ENCODE assay signal across 8 cellular contexts in the genomic region with DNA sequence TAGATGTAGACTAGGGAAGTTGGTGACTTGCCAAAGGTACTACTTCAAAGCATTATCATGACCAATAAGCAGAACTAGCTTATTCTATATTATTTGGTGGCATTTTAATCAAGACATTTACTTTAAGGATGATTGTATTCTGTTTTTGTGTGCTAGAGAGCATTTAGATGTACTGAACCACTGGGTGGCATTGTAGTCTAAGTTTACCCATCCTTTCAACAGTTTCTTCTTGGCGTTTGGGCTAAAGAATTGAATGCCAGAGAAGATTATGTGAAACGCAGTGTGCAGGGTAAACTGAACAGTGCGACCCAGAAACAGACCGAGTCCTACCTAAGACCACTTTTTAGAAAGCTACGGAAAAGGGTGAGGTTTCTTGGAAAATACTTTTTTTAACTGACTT. TPM values are rescaled to one million over a fixed set of nuclear protein-coding genes. Genes with fewer than 3 reads are reported as not detected.
DNase-seq lines count a peak whose midpoint lies in the region; ATAC-seq, FAIRE-seq and TF ChIP-seq lines count a peak whose summit lies in the region.

No MANE protein-coding gene starts in this region.

- TF ChIP-seq CTCF in epithelial cell of proximal tubule (conservative IDR thresholded peaks at IDR 0.05; ENCODE audit: low read depth, low read length) = peak; percentile 51

- FAIRE-seq in G401.6 (lab: Jason Lieb, UNC) = peak; percentile 96

- ATAC-seq in GM21529 (IDR thresholded peaks at IDR 0.05; ENCODE audit: unreplicated experiment) = no peak
- no peak for ATAC-seq in HG02798 (IDR thresholded peaks at IDR 0.05; ENCODE audit: poor library complexity, unreplicated experiment)
- no peak for ATAC-seq in GM19324 (IDR thresholded peaks at IDR 0.05; ENCODE audit: low FRiP score, unreplicated experiment)

- no peak overlapping the region for H3K4me3 ChIP-seq in epithelial cell of proximal tubule (ENCODE audit: low read depth, low read length)

- peak; percentile 2 for DNase-seq in NCI-H2227 treated with DMSO at 0.1 percent for 48 hours (lab: John Stamatoyannopoulos, UW)
- DNase-seq in epithelial cell of proximal tubule (ENCODE audit: low read depth) = no peak
- peak; percentile 20 for DNase-seq in non-pigmented ciliary epithelial cell (ENCODE audit: low read depth)
- DNase-seq in activated T-cell treated with anti-CD3 and anti-CD28 coated beads, Interleukin-2, amount 50 U/mL, for 48 hours = no peak

RNA-seq across cellular contexts. Expression of a gene that starts 26.8 kb away (rescaled TPM):
- total RNA-seq in epithelial cell of proximal tubule = 22.9 and 25.9 TPM in 2 replicates

Comparison
In these comparisons a context has a peak if more than half of its experiments do, and no peak if none do; other contexts are left out.
1. DNase-seq: peak in NCI-H2227 treated with DMSO at 0.1 percent for 48 hours (single experiment) and non-pigmented ciliary epithelial cell (single experiment); none in epithelial cell of proximal tubule (single experiment) and activated T-cell treated with anti-CD3 and anti-CD28 coated beads, Interleukin-2, amount 50 U/mL, for 48 hours (0 of 2).